1 cellular context compared by ENCODE assay signal in the genomic region with DNA sequence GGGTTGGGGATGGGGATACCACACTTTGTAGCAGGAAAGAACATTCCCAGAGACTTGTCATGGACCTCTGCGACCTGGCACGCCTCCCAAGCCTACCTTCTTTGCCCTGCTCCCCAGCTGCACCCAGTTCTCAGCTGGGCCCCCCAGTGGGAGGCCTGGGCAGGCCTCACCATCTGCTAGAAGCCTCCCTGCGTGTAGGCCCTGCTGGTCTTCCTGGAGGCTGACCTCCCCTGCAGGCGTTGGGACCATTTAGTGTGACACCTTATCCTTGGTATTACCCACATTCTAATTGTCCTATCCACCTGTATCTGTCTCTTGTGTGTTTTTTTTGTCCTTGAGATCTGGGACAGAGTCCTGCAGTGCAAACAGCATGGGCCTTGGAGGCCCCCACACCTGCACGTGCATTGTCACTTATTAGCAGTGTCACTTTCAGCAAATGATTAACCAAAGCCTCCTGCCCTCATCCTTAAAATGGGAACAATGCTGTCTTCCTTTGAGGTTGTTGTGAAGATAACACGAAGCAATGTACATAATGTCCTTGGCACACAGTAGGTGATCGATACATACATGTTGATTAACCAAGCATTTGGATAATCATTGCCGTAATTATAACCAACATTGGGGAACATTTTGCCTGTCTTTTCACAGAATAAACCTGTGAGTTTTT.
TF ChIP-seq lines count a peak whose summit lies in the region.

No MANE protein-coding gene starts in this region.

TF ChIP-seq in HepG2, 621 proteins besides CTCF, POLR2A, EP300 and RAD21 (continued from another document and continues in another):
- TF ChIP-seq ZNF441 (CRISPR knock-in tag; IDR thresholded peaks at IDR 0.05; ENCODE audit: borderline replicate concordance) (no peak), MEIS2 (CRISPR knock-in tag; IDR thresholded peaks at IDR 0.05) (peak; percentile 86), HDAC1 (CRISPR knock-in tag; IDR thresholded peaks at IDR 0.05) (peak; percentile 89), RARG (CRISPR knock-in tag; IDR thresholded peaks at IDR 0.05; ENCODE audit: low read depth) (no peak), KLF11 (CRISPR knock-in tag; IDR thresholded peaks at IDR 0.05) (no peak), HMGA1 (CRISPR knock-in tag; conservative IDR thresholded peaks at IDR 0.05) (no peak), RFX1 (IDR thresholded peaks at IDR 0.05) (no peak), MIER3 (CRISPR knock-in tag; IDR thresholded peaks at IDR 0.05; ENCODE audit: borderline replicate concordance) (no peak), ZNF207 (IDR thresholded peaks at IDR 0.05; ENCODE audit: borderline replicate concordance) (no peak), ZNF557 (CRISPR knock-in tag; IDR thresholded peaks at IDR 0.05) (0 out of 2 replicates have a peak, but pooled peaks have one; percentile 56), ZNF10 (CRISPR knock-in tag; IDR thresholded peaks at IDR 0.05; ENCODE audit: borderline replicate concordance, low read depth) (no peak), TGIF2 (CRISPR knock-in tag; IDR thresholded peaks at IDR 0.05) (no peak), ZNF350 (CRISPR knock-in tag; IDR thresholded peaks at IDR 0.05; ENCODE audit: borderline replicate concordance, low read depth) (no peak; the same call in 1 of the 2 replicates), ZNF33B (CRISPR knock-in tag; IDR thresholded peaks at IDR 0.05) (no peak), ZMYM2 (CRISPR knock-in tag; IDR thresholded peaks at IDR 0.05) (0 out of 2 replicates have a peak, but pooled peaks have one; percentile 64), GLI4 (CRISPR knock-in tag; IDR thresholded peaks at IDR 0.05; ENCODE audit: borderline replicate concordance) (no peak), ZNF569 (CRISPR knock-in tag; IDR thresholded peaks at IDR 0.05; ENCODE audit: borderline replicate concordance) (no peak), TOE1 (CRISPR knock-in tag; IDR thresholded peaks at IDR 0.05) (0 out of 2 replicates have a peak, but pooled peaks have one; percentile 56), HMG20A (CRISPR knock-in tag; IDR thresholded peaks at IDR 0.05; ENCODE audit: borderline replicate concordance) (peak; percentile 68; the same call in 1 of the 2 replicates), KLF15 (CRISPR knock-in tag; IDR thresholded peaks at IDR 0.05; ENCODE audit: borderline replicate concordance) (no peak), ZNF30 (CRISPR knock-in tag; IDR thresholded peaks at IDR 0.05) (no peak), DNMT3B (CRISPR knock-in tag; conservative IDR thresholded peaks at IDR 0.05) (no peak), FOXK1 (CRISPR knock-in tag; IDR thresholded peaks at IDR 0.05; ENCODE audit: borderline replicate concordance, low read depth) (peak; percentile 21; the same call in 1 of the 2 replicates), DR1 (CRISPR knock-in tag; IDR thresholded peaks at IDR 0.05) (no peak), ZNF891 (CRISPR knock-in tag; IDR thresholded peaks at IDR 0.05) (no peak), ZNF83 (CRISPR knock-in tag; IDR thresholded peaks at IDR 0.05; ENCODE audit: borderline replicate concordance) (no peak), KLF6 (CRISPR knock-in tag; IDR thresholded peaks at IDR 0.05) (peak; percentile 32; the same call in 1 of the 2 replicates), ZNF354B (CRISPR knock-in tag; IDR thresholded peaks at IDR 0.05) (peak; percentile 54; the same call in 1 of the 2 replicates), SCMH1 (CRISPR knock-in tag; IDR thresholded peaks at IDR 0.05; ENCODE audit: borderline replicate concordance) (no peak), SRY (CRISPR knock-in tag; IDR thresholded peaks at IDR 0.05) (no peak), ZBTB7A (CRISPR knock-in tag; IDR thresholded peaks at IDR 0.05) (no peak; the same call in 1 of the 2 replicates), SAFB2 (CRISPR knock-in tag; IDR thresholded peaks at IDR 0.05; ENCODE audit: borderline replicate concordance, low read depth) (no peak), REL (CRISPR knock-in tag; conservative IDR thresholded peaks at IDR 0.05) (no peak)
- TF ChIP-seq, protein P1, sequence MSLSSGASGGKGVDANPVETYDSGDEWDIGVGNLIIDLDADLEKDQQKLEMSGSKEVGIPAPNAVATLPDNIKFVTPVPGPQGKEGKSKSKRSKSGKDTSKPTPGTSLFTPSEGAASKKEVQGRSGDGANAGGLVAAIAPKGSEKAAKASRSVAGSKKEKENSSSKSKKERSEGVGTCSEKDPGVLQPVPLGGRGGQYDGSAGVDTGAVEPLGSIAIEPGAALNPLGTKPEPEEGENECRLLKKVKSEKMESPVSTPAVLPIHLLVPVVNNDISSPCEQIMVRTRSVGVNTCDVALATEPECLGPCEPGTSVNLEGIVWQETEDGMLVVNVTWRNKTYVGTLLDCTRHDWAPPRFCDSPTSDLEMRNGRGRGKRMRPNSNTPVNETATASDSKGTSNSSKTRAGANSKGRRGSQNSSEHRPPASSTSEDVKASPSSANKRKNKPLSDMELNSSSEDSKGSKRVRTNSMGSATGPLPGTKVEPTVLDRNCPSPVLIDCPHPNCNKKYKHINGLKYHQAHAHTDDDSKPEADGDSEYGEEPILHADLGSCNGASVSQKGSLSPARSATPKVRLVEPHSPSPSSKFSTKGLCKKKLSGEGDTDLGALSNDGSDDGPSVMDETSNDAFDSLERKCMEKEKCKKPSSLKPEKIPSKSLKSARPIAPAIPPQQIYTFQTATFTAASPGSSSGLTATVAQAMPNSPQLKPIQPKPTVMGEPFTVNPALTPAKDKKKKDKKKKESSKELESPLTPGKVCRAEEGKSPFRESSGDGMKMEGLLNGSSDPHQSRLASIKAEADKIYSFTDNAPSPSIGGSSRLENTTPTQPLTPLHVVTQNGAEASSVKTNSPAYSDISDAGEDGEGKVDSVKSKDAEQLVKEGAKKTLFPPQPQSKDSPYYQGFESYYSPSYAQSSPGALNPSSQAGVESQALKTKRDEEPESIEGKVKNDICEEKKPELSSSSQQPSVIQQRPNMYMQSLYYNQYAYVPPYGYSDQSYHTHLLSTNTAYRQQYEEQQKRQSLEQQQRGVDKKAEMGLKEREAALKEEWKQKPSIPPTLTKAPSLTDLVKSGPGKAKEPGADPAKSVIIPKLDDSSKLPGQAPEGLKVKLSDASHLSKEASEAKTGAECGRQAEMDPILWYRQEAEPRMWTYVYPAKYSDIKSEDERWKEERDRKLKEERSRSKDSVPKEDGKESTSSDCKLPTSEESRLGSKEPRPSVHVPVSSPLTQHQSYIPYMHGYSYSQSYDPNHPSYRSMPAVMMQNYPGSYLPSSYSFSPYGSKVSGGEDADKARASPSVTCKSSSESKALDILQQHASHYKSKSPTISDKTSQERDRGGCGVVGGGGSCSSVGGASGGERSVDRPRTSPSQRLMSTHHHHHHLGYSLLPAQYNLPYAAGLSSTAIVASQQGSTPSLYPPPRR (CRISPR knock-in tag; IDR thresholded peaks at IDR 0.05; ENCODE audit: borderline replicate concordance) = peak; percentile 85
- TF ChIP-seq, protein P2, sequence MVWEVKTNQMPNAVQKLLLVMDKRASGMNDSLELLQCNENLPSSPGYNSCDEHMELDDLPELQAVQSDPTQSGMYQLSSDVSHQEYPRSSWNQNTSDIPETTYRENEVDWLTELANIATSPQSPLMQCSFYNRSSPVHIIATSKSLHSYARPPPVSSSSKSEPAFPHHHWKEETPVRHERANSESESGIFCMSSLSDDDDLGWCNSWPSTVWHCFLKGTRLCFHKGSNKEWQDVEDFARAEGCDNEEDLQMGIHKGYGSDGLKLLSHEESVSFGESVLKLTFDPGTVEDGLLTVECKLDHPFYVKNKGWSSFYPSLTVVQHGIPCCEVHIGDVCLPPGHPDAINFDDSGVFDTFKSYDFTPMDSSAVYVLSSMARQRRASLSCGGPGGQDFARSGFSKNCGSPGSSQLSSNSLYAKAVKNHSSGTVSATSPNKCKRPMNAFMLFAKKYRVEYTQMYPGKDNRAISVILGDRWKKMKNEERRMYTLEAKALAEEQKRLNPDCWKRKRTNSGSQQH (CRISPR knock-in tag; IDR thresholded peaks at IDR 0.05; ENCODE audit: low read depth) = no peak
- TF ChIP-seq, protein P3, sequence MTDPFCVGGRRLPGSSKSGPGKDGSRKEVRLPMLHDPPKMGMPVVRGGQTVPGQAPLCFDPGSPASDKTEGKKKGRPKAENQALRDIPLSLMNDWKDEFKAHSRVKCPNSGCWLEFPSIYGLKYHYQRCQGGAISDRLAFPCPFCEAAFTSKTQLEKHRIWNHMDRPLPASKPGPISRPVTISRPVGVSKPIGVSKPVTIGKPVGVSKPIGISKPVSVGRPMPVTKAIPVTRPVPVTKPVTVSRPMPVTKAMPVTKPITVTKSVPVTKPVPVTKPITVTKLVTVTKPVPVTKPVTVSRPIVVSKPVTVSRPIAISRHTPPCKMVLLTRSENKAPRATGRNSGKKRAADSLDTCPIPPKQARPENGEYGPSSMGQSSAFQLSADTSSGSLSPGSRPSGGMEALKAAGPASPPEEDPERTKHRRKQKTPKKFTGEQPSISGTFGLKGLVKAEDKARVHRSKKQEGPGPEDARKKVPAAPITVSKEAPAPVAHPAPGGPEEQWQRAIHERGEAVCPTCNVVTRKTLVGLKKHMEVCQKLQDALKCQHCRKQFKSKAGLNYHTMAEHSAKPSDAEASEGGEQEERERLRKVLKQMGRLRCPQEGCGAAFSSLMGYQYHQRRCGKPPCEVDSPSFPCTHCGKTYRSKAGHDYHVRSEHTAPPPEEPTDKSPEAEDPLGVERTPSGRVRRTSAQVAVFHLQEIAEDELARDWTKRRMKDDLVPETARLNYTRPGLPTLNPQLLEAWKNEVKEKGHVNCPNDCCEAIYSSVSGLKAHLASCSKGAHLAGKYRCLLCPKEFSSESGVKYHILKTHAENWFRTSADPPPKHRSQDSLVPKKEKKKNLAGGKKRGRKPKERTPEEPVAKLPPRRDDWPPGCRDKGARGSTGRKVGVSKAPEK (CRISPR knock-in tag; IDR thresholded peaks at IDR 0.05; ENCODE audit: borderline replicate concordance) = no peak
- TF ChIP-seq, protein P4, sequence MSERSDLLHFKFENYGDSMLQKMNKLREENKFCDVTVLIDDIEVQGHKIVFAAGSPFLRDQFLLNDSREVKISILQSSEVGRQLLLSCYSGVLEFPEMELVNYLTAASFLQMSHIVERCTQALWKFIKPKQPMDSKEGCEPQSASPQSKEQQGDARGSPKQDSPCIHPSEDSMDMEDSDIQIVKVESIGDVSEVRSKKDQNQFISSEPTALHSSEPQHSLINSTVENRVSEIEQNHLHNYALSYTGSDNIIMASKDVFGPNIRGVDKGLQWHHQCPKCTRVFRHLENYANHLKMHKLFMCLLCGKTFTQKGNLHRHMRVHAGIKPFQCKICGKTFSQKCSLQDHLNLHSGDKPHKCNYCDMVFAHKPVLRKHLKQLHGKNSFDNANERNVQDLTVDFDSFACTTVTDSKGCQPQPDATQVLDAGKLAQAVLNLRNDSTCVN (CRISPR knock-in tag; IDR thresholded peaks at IDR 0.05; ENCODE audit: borderline replicate concordance) = no peak
- TF ChIP-seq, protein P5, sequence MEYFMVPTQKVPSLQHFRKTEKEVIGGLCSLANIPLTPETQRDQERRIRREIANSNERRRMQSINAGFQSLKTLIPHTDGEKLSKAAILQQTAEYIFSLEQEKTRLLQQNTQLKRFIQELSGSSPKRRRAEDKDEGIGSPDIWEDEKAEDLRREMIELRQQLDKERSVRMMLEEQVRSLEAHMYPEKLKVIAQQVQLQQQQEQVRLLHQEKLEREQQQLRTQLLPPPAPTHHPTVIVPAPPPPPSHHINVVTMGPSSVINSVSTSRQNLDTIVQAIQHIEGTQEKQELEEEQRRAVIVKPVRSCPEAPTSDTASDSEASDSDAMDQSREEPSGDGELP (IDR thresholded peaks at IDR 0.05; ENCODE audit: borderline replicate concordance, low read depth) = no peak
- TF ChIP-seq, protein P6, sequence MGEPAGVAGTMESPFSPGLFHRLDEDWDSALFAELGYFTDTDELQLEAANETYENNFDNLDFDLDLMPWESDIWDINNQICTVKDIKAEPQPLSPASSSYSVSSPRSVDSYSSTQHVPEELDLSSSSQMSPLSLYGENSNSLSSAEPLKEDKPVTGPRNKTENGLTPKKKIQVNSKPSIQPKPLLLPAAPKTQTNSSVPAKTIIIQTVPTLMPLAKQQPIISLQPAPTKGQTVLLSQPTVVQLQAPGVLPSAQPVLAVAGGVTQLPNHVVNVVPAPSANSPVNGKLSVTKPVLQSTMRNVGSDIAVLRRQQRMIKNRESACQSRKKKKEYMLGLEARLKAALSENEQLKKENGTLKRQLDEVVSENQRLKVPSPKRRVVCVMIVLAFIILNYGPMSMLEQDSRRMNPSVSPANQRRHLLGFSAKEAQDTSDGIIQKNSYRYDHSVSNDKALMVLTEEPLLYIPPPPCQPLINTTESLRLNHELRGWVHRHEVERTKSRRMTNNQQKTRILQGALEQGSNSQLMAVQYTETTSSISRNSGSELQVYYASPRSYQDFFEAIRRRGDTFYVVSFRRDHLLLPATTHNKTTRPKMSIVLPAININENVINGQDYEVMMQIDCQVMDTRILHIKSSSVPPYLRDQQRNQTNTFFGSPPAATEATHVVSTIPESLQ (CRISPR knock-in tag; conservative IDR thresholded peaks at IDR 0.05) = no peak
- TF ChIP-seq, protein P7, sequence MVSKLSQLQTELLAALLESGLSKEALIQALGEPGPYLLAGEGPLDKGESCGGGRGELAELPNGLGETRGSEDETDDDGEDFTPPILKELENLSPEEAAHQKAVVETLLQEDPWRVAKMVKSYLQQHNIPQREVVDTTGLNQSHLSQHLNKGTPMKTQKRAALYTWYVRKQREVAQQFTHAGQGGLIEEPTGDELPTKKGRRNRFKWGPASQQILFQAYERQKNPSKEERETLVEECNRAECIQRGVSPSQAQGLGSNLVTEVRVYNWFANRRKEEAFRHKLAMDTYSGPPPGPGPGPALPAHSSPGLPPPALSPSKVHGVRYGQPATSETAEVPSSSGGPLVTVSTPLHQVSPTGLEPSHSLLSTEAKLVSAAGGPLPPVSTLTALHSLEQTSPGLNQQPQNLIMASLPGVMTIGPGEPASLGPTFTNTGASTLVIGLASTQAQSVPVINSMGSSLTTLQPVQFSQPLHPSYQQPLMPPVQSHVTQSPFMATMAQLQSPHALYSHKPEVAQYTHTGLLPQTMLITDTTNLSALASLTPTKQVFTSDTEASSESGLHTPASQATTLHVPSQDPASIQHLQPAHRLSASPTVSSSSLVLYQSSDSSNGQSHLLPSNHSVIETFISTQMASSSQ (IDR thresholded peaks at IDR 0.05; ENCODE audit: low read depth) = peak; percentile 99
- TF ChIP-seq, protein P7 (CRISPR knock-in tag; IDR thresholded peaks at IDR 0.05; ENCODE audit: borderline replicate concordance) = peak; percentile 99
